8 cellular contexts compared by ENCODE assay signal in genomic region chrX:24647257-24648058, GRCh38. TPM values are rescaled to one million over a fixed set of nuclear protein-coding genes. Genes with fewer than 3 reads are reported as not detected.
DNase-seq lines count a peak whose midpoint lies in the region; ATAC-seq and TF ChIP-seq lines count a peak whose summit lies in the region.

Gene PCYT1B (minus strand): TSS chrX:24647347. CDS start chrX:24647105, 242 bp downstream.

- TF ChIP-seq CTCF in CD14-positive monocyte (IDR thresholded peaks at IDR 0.05) (no peak), ascending aorta (IDR thresholded peaks at IDR 0.05) (no peak), right atrium auricular region (IDR thresholded peaks at IDR 0.05) (no peak)

- no peaks in the 10 kb centered on the region for H3K9me3 ChIP-seq in ascending aorta
- H3K9me3 ChIP-seq in right atrium auricular region = no peaks in the 10 kb centered on the region

- H3K27me3 ChIP-seq in ascending aorta (no peaks in the 10 kb centered on the region), right atrium auricular region (no peaks in the 10 kb centered on the region)

- no peaks in the 10 kb centered on the region for H3K36me3 Mint-ChIP-seq in CD14-positive monocyte
- H3K36me3 Mint-ChIP-seq in T-helper 2 cell treated with Interferon-gamma antibody and Interleukin-4, amounts not matched to agents 5 μg/mL and 100 μg/mL, for 36 hours (ENCODE audit: low read depth) = no peaks in the 10 kb centered on the region

- H3K4me1 ChIP-seq in ascending aorta (no peaks in the 10 kb centered on the region), right atrium auricular region (no peaks in the 10 kb centered on the region)

- intact Hi-C loops in CD14-positive monocyte (cut with micrococcal nuclease) = no loop called here
- intact Hi-C loops in ascending aorta (cut with DNase I) = no loop called here

- H3K27ac Mint-ChIP-seq in CD14-positive monocyte = peak within 1 kb of the TSS in 1 of 7 donors; percentile 51
- H3K27ac Mint-ChIP-seq in T-helper 2 cell treated with Interferon-gamma antibody and Interleukin-4, amounts not matched to agents 5 μg/mL and 100 μg/mL, for 36 hours = no peak within 1 kb of the TSS

- peak; percentile 62 for DNase-seq in CD14-positive monocyte (ENCODE audit: low spot score)
- peak; percentile 47 for DNase-seq in MV-4-11 (lab: John Stamatoyannopoulos, UW)
- peak; percentile 49 for DNase-seq in T-helper 2 cell treated with Interferon-gamma antibody and Interleukin-4, amounts not matched to agents 5 μg/mL and 100 μg/mL, for 36 hours (ENCODE audit: low spot score)
- peak; percentile 26 to 81 for DNase-seq in ascending aorta (ENCODE audit: low spot score in 2 of 2)
- DNase-seq in right atrium auricular region (ENCODE audit: low spot score) = peak; percentile 80
- peak; percentile 59 for DNase-seq in putamen (ENCODE audit: low spot score)
- peak; percentile 56 for DNase-seq in ureter (ENCODE audit: low spot score)

- peak; percentile 64 for ATAC-seq in GM21515 (IDR thresholded peaks at IDR 0.05; ENCODE audit: unreplicated experiment)

- peaks cover 0 to 5% (median 0%) of the 10 kb centered on the region in 7 donors for H3K9me3 Mint-ChIP-seq in CD14-positive monocyte
- H3K9me3 Mint-ChIP-seq in T-helper 2 cell treated with Interferon-gamma antibody and Interleukin-4, amounts not matched to agents 5 μg/mL and 100 μg/mL, for 36 hours = no peaks in the 10 kb centered on the region

- H3K36me3 ChIP-seq in ascending aorta (no peaks in the 10 kb centered on the region), right atrium auricular region (no peaks in the 10 kb centered on the region)

- H3K27me3 Mint-ChIP-seq in CD14-positive monocyte (ENCODE audit: low read depth in 3 of 3) = peaks cover 0 to 16% (median 6%) of the 10 kb centered on the region in 3 donors
- H3K27me3 Mint-ChIP-seq in T-helper 2 cell treated with Interferon-gamma antibody and Interleukin-4, amounts not matched to agents 5 μg/mL and 100 μg/mL, for 36 hours (ENCODE audit: low read depth) = peaks cover 13% of the 10 kb centered on the region

- H3K27ac ChIP-seq in ascending aorta (no peak within 1 kb of the TSS), right atrium auricular region (no peak within 1 kb of the TSS)

- H3K4me1 Mint-ChIP-seq in CD14-positive monocyte = peaks cover 23% of the 10 kb centered on the region
- peaks cover 17% of the 10 kb centered on the region for H3K4me1 Mint-ChIP-seq in T-helper 2 cell treated with Interferon-gamma antibody and Interleukin-4, amounts not matched to agents 5 μg/mL and 100 μg/mL, for 36 hours (ENCODE audit: low read depth)

- peak within 1 kb of the TSS; percentile 70 to 90 for H3K4me3 Mint-ChIP-seq in CD14-positive monocyte
- peak within 1 kb of the TSS; percentile 71 for H3K4me3 Mint-ChIP-seq in T-helper 2 cell treated with Interferon-gamma antibody and Interleukin-4, amounts not matched to agents 5 μg/mL and 100 μg/mL, for 36 hours

- H3K4me3 ChIP-seq in ascending aorta (peak within 1 kb of the TSS; percentile 30 to 50), right atrium auricular region (peak within 1 kb of the TSS; percentile 16 to 36)

RNA-seq across cellular contexts. Expression of gene PCYT1B, which starts in this region (rescaled TPM):
- polyA plus RNA-seq in CD14-positive monocyte = under 1 TPM in 1 of 2 donors, not detected in 1; 0.15 TPM
- total RNA-seq in ascending aorta (0.21 TPM), right atrium auricular region (1 to 10 TPM; 2.4 to 6.4 TPM), ureter (0.78 TPM)

Comparison
In these comparisons a context has a peak if more than half of its experiments do, and no peak if none do; other contexts are left out.
1. Peak in DNase-seq in CD14-positive monocyte; RNA of the gene not detected or under 1 TPM.
2. Peak in DNase-seq and H3K4me3 ChIP-seq in ascending aorta; RNA of the gene not detected or under 1 TPM.
3. Peak in DNase-seq in ureter; RNA of the gene not detected or under 1 TPM.